In genomic region chr18:65897292-65897691, GRCh38 we compare ENCODE assay signal across 33 cellular contexts.
"Had no signal": no experiment of that assay in that cellular context is flagged by ENCODE, and none has a peak within 500 bp of the region (broad histone marks: within the 10 kb centered on the region; RNA-seq: fewer than 3 reads in every experiment).

No MANE protein-coding gene starts in this region.

- DNase-seq: Karpas-422, Kasumi-1, MG63, MM.1S, MV-4-11, NCI-H1048, NCI-H1092, NCI-H1092 treated with DMSO at 0.1 percent for 48 hours, NCI-H1105, NCI-H1105 treated with DMSO at 0.1 percent for 48 hours, NCI-H1417, NCI-H1417 treated with DMSO at 0.1 percent for 48 hours, NCI-H1436, NCI-H1436 treated with DMSO at 0.1 percent for 48 hours, NCI-H1694, NCI-H1694 treated with DMSO at 0.1 percent for 48 hours, NCI-H187, NCI-H187 treated with DMSO at 0.1 percent for 48 hours, NCI-H1930, NCI-H2029, NCI-H2029 treated with DMSO at 0.1 percent for 48 hours, NCI-H2081, NCI-H2081 treated with DMSO at 0.1 percent for 48 hours, NCI-H2107, NCI-H2171, NCI-H2171 treated with DMSO at 0.1 percent for 48 hours, NCI-H2227 treated with DMSO at 0.1 percent for 48 hours, NCI-H226, NCI-H345, NCI-H446, NCI-H446 treated with DMSO at 0.1 percent for 48 hours, NCI-H510A, NCI-H510A treated with DMSO at 0.1 percent for 48 hours had no signal
